ENCODE assay signal across 27 cellular contexts in genomic region chr9:5579881-5580280, GRCh38. TPM values are rescaled to one million over a fixed set of nuclear protein-coding genes. Genes with fewer than 3 reads are reported as not detected.
DNase-seq lines count a peak whose midpoint lies in the region; ATAC-seq, FAIRE-seq and TF ChIP-seq lines count a peak whose summit lies in the region.
"Had no signal": no experiment of that assay in that cellular context is flagged by ENCODE, and none has a peak within 500 bp of the region (broad histone marks: within the 10 kb centered on the region; RNA-seq: fewer than 3 reads in every experiment).

No MANE protein-coding gene starts in this region.

- BruUV-seq in IMR-90 (replicated peaks; lab: Mats Ljungman, UMichigan), result no TSS peak
- BruUV-seq in GM12878 (replicated peaks; lab: Mats Ljungman, UMichigan), result no TSS peak

- H3K9me3 Mint-ChIP-seq in activated CD4-positive, alpha-beta T cell treated with anti-CD3 and anti-CD28 coated beads for 36 hours (ENCODE audit: low read depth), result peaks cover 4% of the 10 kb centered on the region
- H3K9me3 Mint-ChIP-seq in activated naive CD4-positive, alpha-beta T cell treated with anti-CD3 and anti-CD28 coated beads, Interleukin-2, amount 10 ng/mL, durations not matched to agents 7 days and 5 days, result peaks cover 8% of the 10 kb centered on the region
- H3K9me3 Mint-ChIP-seq: CD4-positive, alpha-beta memory T cell had no signal

- in situ Hi-C loops in IMR-90 (cut with MboI; ENCODE audit: low sequenced_read_pairs) (loop anchor here (10.0 to 25.0 kb wide), 2 partner anchors 595 to 1193 kb away; partner anchors contain the start of gene JAK2), GM12878 (cut with MboI) (no loop called here)

- H3K4me1 ChIP-seq in IMR-90 (ENCODE audit: control insufficient read depth, insufficient read depth, low read length) (peaks cover 7% of the 10 kb centered on the region), GM12878 (ENCODE audit: control insufficient read depth, insufficient read depth, low read length) (peaks cover 29% of the 10 kb centered on the region)
- H3K4me1 ChIP-seq: Caco-2 had no signal

- H3K4me2 ChIP-seq in IMR-90 (ENCODE audit: low read depth, low read length), result no peak overlapping the region
- no peak overlapping the region for H3K4me2 ChIP-seq in GM12878 (ENCODE audit: control insufficient read depth, insufficient read depth)

- H3K27ac ChIP-seq in IMR-90 (ENCODE audit: insufficient read depth, low read length) (no peak overlapping the region), GM12878 (ENCODE audit: control insufficient read depth, insufficient read depth) (peak overlapping the region; percentile 27; the same call in 1 of the 2 replicates)
- H3K27ac ChIP-seq: BLaER1 treated with 17β-estradiol and CSF1 and Interleukin-3, amounts not matched to agents 10 nM and 100 nM; HL-60; RWPE1 had no signal

- 0 out of 2 replicates have a peak, but pooled peaks cover 2% of the 10 kb centered on the region for H3K9me1 ChIP-seq in IMR-90 (ENCODE audit: insufficient read depth, low read length)

- peaks cover 0 to 3% of the 10 kb centered on the region in 2 experiments; a peak in 2 of 4 replicates for H3K79me1 ChIP-seq in IMR-90 (ENCODE audit: low read depth in 1 of 2, low read length in 2 of 2)

- H2BK5ac ChIP-seq in IMR-90 (ENCODE audit: low read depth, low read length, poor library complexity, severe bottlenecking), result no peak overlapping the region

- no peak overlapping the region for H3K23ac ChIP-seq in IMR-90 (ENCODE audit: low read depth, low read length)

- no peak overlapping the region for H3K56ac ChIP-seq in IMR-90 (ENCODE audit: extremely low read depth, insufficient read depth, low read length)

- H2BK20ac ChIP-seq in IMR-90 (ENCODE audit: low read depth, low read length), result no peak overlapping the region

- TF ChIP-seq RAD21 in IMR-90 (IDR thresholded peaks at IDR 0.05; ENCODE audit: low read length) (no peak), GM12878 (IDR thresholded peaks at IDR 0.05; ENCODE audit: insufficient read depth, low read depth, low read length) (no peak)

- WGBS in IMR-90 (ENCODE audit: extremely low coverage in 2 of 2, insufficient read length in 1 of 2), 2 experiments, result no CpG with 5 or more reads among the region's 1 CpG
- 100% methylated on average over 1 of the region's 1 CpG for WGBS in GM12878 (ENCODE audit: insufficient coverage, insufficient replicate concordance, low lambda C conversion rate, missing lambda C conversion rate)

- dilution Hi-C loops in IMR-90 (cut with HindIII; ENCODE audit: low sequenced_read_pairs, unreplicated experiment), result no loop called here

- H3K79me2 ChIP-seq in GM12878 (ENCODE audit: control insufficient read depth, insufficient read depth, low read length), result no peaks in the 10 kb centered on the region; the same call in none of the 2 replicates

- peaks cover 57% of the 10 kb centered on the region for H3K4me1 Mint-ChIP-seq in activated CD4-positive, alpha-beta T cell treated with anti-CD3 and anti-CD28 coated beads for 36 hours
- peaks cover 44% of the 10 kb centered on the region for H3K4me1 Mint-ChIP-seq in activated naive CD4-positive, alpha-beta T cell treated with anti-CD3 and anti-CD28 coated beads, Interleukin-2, amount 10 ng/mL, durations not matched to agents 7 days and 5 days

- FAIRE-seq in GM12878 (lab: Jason Lieb, UNC), result no peak
- FAIRE-seq: HepG2 had no signal

- 0 out of 2 replicates have a peak overlapping the region, but pooled peaks have one; percentile 44 for H3K14ac ChIP-seq in IMR-90 (replicated peaks; ENCODE audit: low read depth, low read length)

- intact Hi-C loops in activated CD4-positive, alpha-beta T cell treated with anti-CD3 and anti-CD28 coated beads for 36 hours (cut with DNase I, micrococcal nuclease), result no loop called here
- intact Hi-C loops in IMR-90 (cut with micrococcal nuclease), result no loop called here
- intact Hi-C loops in GM12878 (cut with micrococcal nuclease; ENCODE audit: unreplicated experiment), result no loop called here

- H4K20me1 ChIP-seq in IMR-90 (ENCODE audit: insufficient read depth, low read length), result no peaks in the 10 kb centered on the region
- no peaks in the 10 kb centered on the region for H4K20me1 ChIP-seq in GM12878 (ENCODE audit: control insufficient read depth, insufficient read depth)
- H4K20me1 ChIP-seq: BLaER1 treated with 17β-estradiol and CSF1 and Interleukin-3, amounts not matched to agents 10 nM and 100 nM had no signal

- H3K27me3 Mint-ChIP-seq in activated CD4-positive, alpha-beta T cell treated with anti-CD3 and anti-CD28 coated beads for 36 hours, result no peaks in the 10 kb centered on the region
- no peaks in the 10 kb centered on the region for H3K27me3 Mint-ChIP-seq in activated naive CD4-positive, alpha-beta T cell treated with anti-CD3 and anti-CD28 coated beads, Interleukin-2, amount 10 ng/mL, durations not matched to agents 7 days and 5 days
- H3K27me3 Mint-ChIP-seq: CD4-positive, alpha-beta memory T cell had no signal

- H3K9ac ChIP-seq in IMR-90 (ENCODE audit: low read depth, low read length) (no peak overlapping the region), GM12878 (ENCODE audit: control insufficient read depth, insufficient read depth, low read length) (no peak overlapping the region)
- H3K9ac ChIP-seq: BLaER1 treated with 17β-estradiol and CSF1 and Interleukin-3, amounts not matched to agents 10 nM and 100 nM had no signal

- TF ChIP-seq EP300 in GM12878 (IDR thresholded peaks at IDR 0.05; ENCODE audit: borderline replicate concordance in 1 of 2, control insufficient read depth in 1 of 2, low read depth in 2 of 2, low read length in 2 of 2), result no peak

- no peak for DNase-seq in activated CD4-positive, alpha-beta T cell treated with anti-CD3 and anti-CD28 coated beads for 36 hours
- DNase-seq in activated CD4-positive, alpha-beta T cell treated with anti-CD3 and anti-CD28 coated beads, Interleukin-2, amount 50 U/mL, for 48 hours, result no peak
- DNase-seq in IMR-90 (peak; percentile 11), GM12878 (ENCODE audit: low read depth, low spot score) (no peak), foreskin fibroblast (peak; percentile 12 to 60)
- DNase-seq in activated CD4-positive, CD25-positive, alpha-beta regulatory T cell treated with anti-CD3 and anti-CD28 coated beads, Interleukin-2, amount 50 U/mL, for 72 hours, result no peak
- DNase-seq in activated naive CD4-positive, alpha-beta T cell treated with anti-CD3 and anti-CD28 coated beads, Interleukin-2, amount 10 ng/mL, durations not matched to agents 7 days and 5 days, result no peak
- DNase-seq: 8988T; Caco-2; CD4-positive, alpha-beta memory T cell; DMS 273 treated with DMSO at 0.1 percent for 48 hours; DMS79 treated with DMSO at 0.1 percent for 48 hours; GOT3; HCEC 1CT; KG1; NCI-H1092 treated with DMSO at 0.1 percent for 48 hours; NCI-H146; NCI-H2029 treated with DMSO at 0.1 percent for 48 hours; NCI-H446 treated with DMSO at 0.1 percent for 48 hours; NCI-H69; SIG-M5 had no signal

- no peak overlapping the region for H3K4ac ChIP-seq in IMR-90 (ENCODE audit: low read depth, low read length)

- H2AK5ac ChIP-seq in IMR-90 (ENCODE audit: low read depth, low read length), result no peak overlapping the region; the same call in 1 of the 2 replicates

- SMC1A ChIA-PET in GM12878 (lab: Charles Lee; ENCODE audit: uncharacterized antibody, unreplicated experiment), result interaction anchor here (0.9 to 3.9 kb wide), 12 partner anchors 10 to 125 kb away, joined by 3 to 18 read pairs (median 6); partner anchors contain the start of gene PDCD1LG2

- peak; percentile 18 for ATAC-seq in activated CD4-positive, alpha-beta T cell treated with anti-CD3 and anti-CD28 coated beads for 36 hours
- ATAC-seq in IMR-90 (ENCODE audit: low read depth), result no peak
- no peak for ATAC-seq in GM12878
- ATAC-seq in GM18861 (IDR thresholded peaks at IDR 0.05; ENCODE audit: unreplicated experiment), result no peak
- ATAC-seq: HepG2, SK-N-SH treated with all-trans-retinoic acid at 6 μM for 48 hours had no signal

- H3K18ac ChIP-seq in IMR-90 (ENCODE audit: low read depth, low read length), result no peak overlapping the region

- no peak overlapping the region for H2AK9ac ChIP-seq in IMR-90 (replicated peaks; ENCODE audit: low read depth, low read length, poor library complexity)

- H3K9me3 ChIP-seq in IMR-90 (ENCODE audit: control insufficient read depth, insufficient read depth, low read length) (no peaks in the 10 kb centered on the region), GM12878 (replicated peaks; ENCODE audit: control insufficient read depth, insufficient read depth, low read length) (peaks cover 6% of the 10 kb centered on the region; the same call in 2 of the 3 replicates)
- H3K9me3 ChIP-seq: Caco-2 had no signal

- TF ChIP-seq POLR2A in IMR-90 (IDR thresholded peaks at IDR 0.05; ENCODE audit: low read depth, low read length) (no peak), GM12878 (IDR thresholded peaks at IDR 0.05; ENCODE audit: low read depth, low read length) (no peak)

- H3K4me3 Mint-ChIP-seq in activated CD4-positive, alpha-beta T cell treated with anti-CD3 and anti-CD28 coated beads for 36 hours, result no peak overlapping the region
- no peak overlapping the region for H3K4me3 Mint-ChIP-seq in activated naive CD4-positive, alpha-beta T cell treated with anti-CD3 and anti-CD28 coated beads, Interleukin-2, amount 10 ng/mL, durations not matched to agents 7 days and 5 days
- H3K4me3 Mint-ChIP-seq: CD4-positive, alpha-beta memory T cell had no signal

- H3K36me3 Mint-ChIP-seq in activated CD4-positive, alpha-beta T cell treated with anti-CD3 and anti-CD28 coated beads for 36 hours (ENCODE audit: low read depth), result no peaks in the 10 kb centered on the region
- H3K36me3 Mint-ChIP-seq in activated naive CD4-positive, alpha-beta T cell treated with anti-CD3 and anti-CD28 coated beads, Interleukin-2, amount 10 ng/mL, durations not matched to agents 7 days and 5 days, result peaks cover 14% of the 10 kb centered on the region

- no peak overlapping the region for H4K5ac ChIP-seq in IMR-90 (ENCODE audit: low read depth, low read length)

- H3K4me3 ChIP-seq in IMR-90 (ENCODE audit: insufficient read depth, low read depth, low read length) (no peak overlapping the region), GM12878 (no peak overlapping the region), foreskin fibroblast (ENCODE audit: low read depth in 1 of 2, low read length in 2 of 2) (no peak overlapping the region)
- H3K4me3 ChIP-seq: BLaER1 treated with 17β-estradiol and CSF1 and Interleukin-3, amounts not matched to agents 10 nM and 100 nM had no signal

- no peaks in the 10 kb centered on the region for H3K36me3 ChIP-seq in IMR-90 (ENCODE audit: control insufficient read depth, insufficient read depth, low read length)
- no peaks in the 10 kb centered on the region for H3K36me3 ChIP-seq in GM12878 (ENCODE audit: control insufficient read depth in 2 of 2, insufficient read depth in 2 of 2, low read length in 1 of 2)

- H4K8ac ChIP-seq in IMR-90 (ENCODE audit: low read depth in 2 of 2, low read length in 2 of 2), result peak overlapping the region in 1 of 2 experiments; percentile 20; a peak in 1 of 4 replicates

- H3K27me3 ChIP-seq in IMR-90 (ENCODE audit: control insufficient read depth, insufficient read depth, low read length) (no peaks in the 10 kb centered on the region), GM12878 (replicated peaks in 1 of 2; ENCODE audit: control insufficient read depth in 2 of 2, insufficient read depth in 2 of 2, low read length in 1 of 2) (no peaks in the 10 kb centered on the region)
- H3K27me3 ChIP-seq: BLaER1 treated with 17β-estradiol and CSF1 and Interleukin-3, amounts not matched to agents 10 nM and 100 nM had no signal

- TF ChIP-seq CTCF in IMR-90 (conservative IDR thresholded peaks at IDR 0.05; ENCODE audit: low read depth, low read length) (no peak), GM12878 (IDR thresholded peaks at IDR 0.05 in 2 of 3, conservative IDR thresholded peaks at IDR 0.05 in 1 of 3; ENCODE audit: control insufficient read depth in 2 of 3, extremely low read depth in 1 of 3, insufficient read depth in 1 of 3, low read depth in 3 of 3, low read length in 3 of 3) (no peak), foreskin fibroblast (IDR thresholded peaks at IDR 0.05; ENCODE audit: low read depth, low read length) (no peak)

- POLR2A ChIA-PET in activated CD4-positive, alpha-beta T cell treated with anti-CD3 and anti-CD28 coated beads for 36 hours (lab: Charles Lee), result interaction anchor here (0.7 kb wide), 1 partner anchor 650 kb away, joined by 3 read pairs; no protein-coding TSS in a partner anchor
- POLR2A ChIA-PET in IMR-90 (lab: Charles Lee; ENCODE audit: unreplicated experiment) (no interaction called here), GM12878 (lab: Charles Lee) (interaction anchor here (0.8 to 2.0 kb wide), 9 partner anchors 8 to 129 kb away, joined by 3 to 8 read pairs (median 3); partner anchors contain the start of genes CD274 and PDCD1LG2)

- H3K27ac Mint-ChIP-seq in activated CD4-positive, alpha-beta T cell treated with anti-CD3 and anti-CD28 coated beads for 36 hours, result no peak overlapping the region
- H3K27ac Mint-ChIP-seq in activated naive CD4-positive, alpha-beta T cell treated with anti-CD3 and anti-CD28 coated beads, Interleukin-2, amount 10 ng/mL, durations not matched to agents 7 days and 5 days, result no peak overlapping the region

- no peak overlapping the region for H4K91ac ChIP-seq in IMR-90 (ENCODE audit: insufficient read depth, low read depth, low read length)

- H2AFZ ChIP-seq in IMR-90 (replicated peaks; ENCODE audit: low read length, poor library complexity), result no peak overlapping the region
- H2AFZ ChIP-seq in GM12878 (ENCODE audit: control insufficient read depth, low read depth, low read length), result no peak overlapping the region

- RAD21 ChIA-PET in GM12878 (lab: Charles Lee; ENCODE audit: unreplicated experiment), result interaction anchor here (0.6 to 2.8 kb wide), 14 partner anchors 10 to 141 kb away, joined by 3 to 15 read pairs (median 4); partner anchors contain the start of genes CD274 and PDCD1LG2

- CTCF ChIA-PET in activated CD4-positive, alpha-beta T cell treated with anti-CD3 and anti-CD28 coated beads for 36 hours (lab: Charles Lee), result interaction anchor here (0.6 to 1.4 kb wide), 2 partner anchors 11 to 979 kb away, joined by 3 to 4 read pairs; no protein-coding TSS in a partner anchor
- CTCF ChIA-PET in IMR-90 (lab: Yijun Ruan, JAX) (no interaction called here), GM12878 (lab: Yijun Ruan, JAX) (interaction anchor here (0.6 to 0.9 kb wide), 3 partner anchors 9 to 62 kb away, joined by 3 to 4 read pairs (median 4); no protein-coding TSS in a partner anchor)
- CTCF ChIA-PET in activated naive CD4-positive, alpha-beta T cell treated with anti-CD3 and anti-CD28 coated beads, Interleukin-2, amount 10 ng/mL, durations not matched to agents 7 days and 5 days (lab: Charles Lee), result interaction anchor here (1.4 to 1.5 kb wide), 2 partner anchors 10 to 15 kb away, joined by 3 read pairs; no protein-coding TSS in a partner anchor

- 0 out of 3 replicates have a peak overlapping the region, but pooled peaks have one; percentile 17 for H2BK15ac ChIP-seq in IMR-90 (ENCODE audit: low read depth, low read length)

- no peak overlapping the region for H2BK120ac ChIP-seq in IMR-90 (ENCODE audit: low read depth, low read length)

RNA-seq across cellular contexts. Expression of gene RIC1, which starts 49.0 kb away (rescaled TPM):
- 10 to 100 TPM; 13.6 to 17.1 TPM for total RNA-seq in activated CD4-positive, alpha-beta T cell treated with anti-CD3 and anti-CD28 coated beads for 36 hours
- total RNA-seq in IMR-90 (2012; rRNA removed), result 68.6 and 76.9 TPM in 2 replicates
- 25.5 and 28.8 TPM in 2 replicates for polyA plus RNA-seq in IMR-90 (2012; rRNA removed)
- 8.9 and 9.9 TPM in 2 replicates for polyA plus RNA-seq in IMR-90 (2012; cell fraction: cytosol; rRNA removed)
- 18.0 and 107 TPM in 2 replicates for polyA plus RNA-seq in IMR-90 (2012; cell fraction: nucleus; rRNA removed; ENCODE audit: low replicate concordance)
- total RNA-seq in GM12878 (2013; cell fraction: nucleolus; rRNA removed), result 271 and 292 TPM in 2 replicates
- total RNA-seq in GM12878 (2014; rRNA removed), result 42.9 and 45.1 TPM in 2 replicates
- total RNA-seq in GM12878 (2014; rRNA removed; fragmentation: Illumina TruSeq; extraction: Trizol), result 38.0 and 43.0 TPM in 2 replicates
- 32.3 and 33.8 TPM in 2 replicates for total RNA-seq in GM12878 (2021)
- polyA plus RNA-seq in GM12878 (2011; ENCODE audit: low read depth), result 14.7 TPM
- 59.8 and 70.1 TPM in 2 replicates for polyA plus RNA-seq in GM12878 (2011; rRNA removed)
- polyA plus RNA-seq in GM12878 (2011; cell fraction: cytosol; rRNA removed), result 41.9 and 45.6 TPM in 2 replicates
- 113 and 151 TPM in 2 replicates for polyA plus RNA-seq in GM12878 (2011; cell fraction: nucleus; rRNA removed)
- 17.9 and 22.3 TPM in 2 replicates for polyA plus RNA-seq in GM12878 (2012)
- polyA plus RNA-seq in GM12878 (2014; fragmentation: Illumina TruSeq; extraction: Trizol), result 34.6 and 36.9 TPM in 2 replicates
- 1 to 10 TPM; 6.2 to 7.1 TPM for polyA plus RNA-seq in GM12878 (2014; fragmentation: Nextera tagmentation; extraction: Ambion mirVana)
- polyA plus RNA-seq in GM12878 (2014; rRNA removed), result 28.0 and 32.8 TPM in 2 replicates
- 10 to 100 TPM; 17.8 to 18.9 TPM for polyA plus RNA-seq in GM12878 (2016; fragmentation: Nextera tagmentation; extraction: Ambion mirVana)
- polyA minus RNA-seq in GM12878 (2011; rRNA and poly(A)+ RNA removed), result 158 and 166 TPM in 2 replicates
- polyA minus RNA-seq in GM12878 (2011; cell fraction: cytosol; rRNA and poly(A)+ RNA removed), result 30.1 and 36.8 TPM in 2 replicates
- 156 and 211 TPM in 2 replicates for polyA minus RNA-seq in GM12878 (2011; cell fraction: nucleus; rRNA and poly(A)+ RNA removed)

Comparison
In these comparisons a context has a peak if more than half of its experiments do, and no peak if none do; other contexts are left out.
1. DNase-seq: peak in IMR-90 (single experiment) and foreskin fibroblast (2 of 2); none in activated CD4-positive, alpha-beta T cell treated with anti-CD3 and anti-CD28 coated beads for 36 hours (single experiment), activated CD4-positive, alpha-beta T cell treated with anti-CD3 and anti-CD28 coated beads, Interleukin-2, amount 50 U/mL, for 48 hours (0 of 2), GM12878 (single experiment), activated CD4-positive, CD25-positive, alpha-beta regulatory T cell treated with anti-CD3 and anti-CD28 coated beads, Interleukin-2, amount 50 U/mL, for 72 hours (single experiment) and activated naive CD4-positive, alpha-beta T cell treated with anti-CD3 and anti-CD28 coated beads, Interleukin-2, amount 10 ng/mL, durations not matched to agents 7 days and 5 days (single experiment).